Comparison of ENCODE assay signal across 8 cellular contexts in genomic region chr5:52787600-52788504, GRCh38. TPM values are rescaled to one million over a fixed set of nuclear protein-coding genes. Genes with fewer than 3 reads are reported as not detected.
A peak's percentile ranks its signal among the peaks of the same experiment; 100 is the strongest.
DNase-seq lines count a peak whose midpoint lies in the region; ATAC-seq and TF ChIP-seq lines count a peak whose summit lies in the region.

ITGA1 (plus strand) TSS chr5:52787916; CDS start chr5:52788354, 438 bp downstream.
PELO (plus strand) TSS chr5:52787916; CDS start chr5:52800395, 12,479 bp downstream.

- peak within 1 kb of the TSS; percentile 68 for H3K9ac ChIP-seq in mucosa of stomach (ENCODE audit: low read length)

- peaks cover 28% of the 10 kb centered on the region for H3K4me1 Mint-ChIP-seq in activated T-cell treated with anti-CD3 and anti-CD28 coated beads, Interleukin-2, amount 50 U/mL, for 4 hours (ENCODE audit: low read depth)

- no peak for TF ChIP-seq EP300 in stomach (IDR thresholded peaks at IDR 0.05)

- H3K4me3 ChIP-seq in mucosa of stomach (ENCODE audit: low read length): peak within 1 kb of the TSS; percentile 64
- H3K4me3 ChIP-seq in stomach: peak within 1 kb of the TSS; percentile 66 to 80 (median 74)

- peaks cover 4% of the 10 kb centered on the region for H3K4me1 ChIP-seq in mucosa of stomach (ENCODE audit: control insufficient read depth, insufficient read depth, low read length)
- peaks cover 0 to 48% (median 28%) of the 10 kb centered on the region in 4 donors for H3K4me1 ChIP-seq in stomach

- H3K27me3 ChIP-seq in mucosa of stomach (ENCODE audit: control insufficient read depth, insufficient read depth, low read length): peaks cover 4% of the 10 kb centered on the region
- H3K27me3 ChIP-seq in stomach: no peaks in the 10 kb centered on the region

- TF ChIP-seq CTCF in stomach (IDR thresholded peaks at IDR 0.05): peak in 2 of 7 experiments; percentile 28 to 33

- H3K36me3 Mint-ChIP-seq in activated T-cell treated with anti-CD3 and anti-CD28 coated beads, Interleukin-2, amount 50 U/mL, for 4 hours (ENCODE audit: insufficient read depth): no peaks in the 10 kb centered on the region

- H3K27me3 Mint-ChIP-seq in activated T-cell treated with anti-CD3 and anti-CD28 coated beads, Interleukin-2, amount 50 U/mL, for 4 hours (ENCODE audit: low read depth): peaks cover 10% of the 10 kb centered on the region

- H3K9me3 ChIP-seq in mucosa of stomach (ENCODE audit: control insufficient read depth, low read length) (no peaks in the 10 kb centered on the region), stomach (no peaks in the 10 kb centered on the region)

- H3K4me3 Mint-ChIP-seq in activated T-cell treated with anti-CD3 and anti-CD28 coated beads, Interleukin-2, amount 50 U/mL, for 4 hours: peak within 1 kb of the TSS; percentile 89

- ATAC-seq in GM18505 (IDR thresholded peaks at IDR 0.05; ENCODE audit: unreplicated experiment): peak; percentile 77
- peak; percentile 83 for ATAC-seq in HG02943 (IDR thresholded peaks at IDR 0.05; ENCODE audit: low read depth, unreplicated experiment)
- peak; percentile 80 for ATAC-seq in activated T-cell treated with anti-CD3 and anti-CD28 coated beads, Interleukin-2, amount 50 U/mL, for 4 hours
- ATAC-seq in esophagus mucosa: peak; percentile 59

- H3K9me3 Mint-ChIP-seq in activated T-cell treated with anti-CD3 and anti-CD28 coated beads, Interleukin-2, amount 50 U/mL, for 4 hours: no peaks in the 10 kb centered on the region

- DNase-seq in ACHN (peak; percentile 83), NCI-H510A (lab: John Stamatoyannopoulos, UW) (peak; percentile 11), stomach (peak; percentile 65)
- peak; percentile 30 for DNase-seq in activated T-cell treated with anti-CD3 and anti-CD28 coated beads, Interleukin-2, amount 50 U/mL, for 4 hours

- H3K36me3 ChIP-seq in mucosa of stomach (ENCODE audit: control insufficient read depth, insufficient read depth, low read length) (no peaks in the 10 kb centered on the region), stomach (no peaks in the 10 kb centered on the region)

- 0 to 2% (median 1%) methylated on average over 30 to 61 of the region's 61 CpGs for WGBS in stomach, 5 donors

- in situ Hi-C loops in ACHN (cut with HindIII; ENCODE audit: low pct_ligation_motif_present, low pct_unique_long_range_greater_than_20kb, low sequenced_read_pairs): no loop called here

- intact Hi-C loops in stomach (cut with DNase I; ENCODE audit: low total_unique reads): loop anchor here (5.0 kb wide), 1 partner anchor 129 kb away; no protein-coding TSS in a partner anchor

- H3K27ac ChIP-seq in stomach: peak within 1 kb of the TSS; percentile 87 to 96 (median 92)

- peak; percentile 34 for TF ChIP-seq POLR2A in GM18505 (IDR thresholded peaks at IDR 0.05; ENCODE audit: borderline replicate concordance, extremely low read depth, insufficient read depth, insufficient read length)
- TF ChIP-seq POLR2A in stomach (IDR thresholded peaks at IDR 0.05): no peak

RNA-seq across cellular contexts. Expression of gene ITGA1, which starts in this region (rescaled TPM):
- 1 to 10 TPM; 2.1 to 6.3 (median 4.7) TPM for total RNA-seq in activated T-cell treated with anti-CD3 and anti-CD28 coated beads, Interleukin-2, amount 50 U/mL, for 4 hours
- total RNA-seq in esophagus mucosa (5.1 TPM), stomach (100 to 1,000 TPM in 3 of 5 donors, 10 to 100 TPM in 2; 71.4 to 507 (median 145) TPM)
- polyA plus RNA-seq in stomach: 10 to 100 TPM in 1 of 3 donors, 1 to 10 TPM in 2; 2.7 to 11.9 (median 2.9) TPM

RNA-seq across cellular contexts. Expression of gene PELO, which starts in this region (rescaled TPM):
- total RNA-seq in activated T-cell treated with anti-CD3 and anti-CD28 coated beads, Interleukin-2, amount 50 U/mL, for 4 hours: 10 to 100 TPM; 21.2 to 26.5 (median 23.7) TPM
- 7.6 TPM for total RNA-seq in esophagus mucosa
- total RNA-seq in stomach: 10 to 100 TPM in 4 of 5 donors, 1 to 10 TPM in 1; 5.8 to 62.2 (median 12.8) TPM
- 10 to 100 TPM in 2 of 3 donors, 1 to 10 TPM in 1; 6.4 to 13.4 (median 12.3) TPM for polyA plus RNA-seq in stomach

Comparison
In these comparisons a context has a peak if more than half of its experiments do, and no peak if none do; other contexts are left out.
1. Peak in every context shown above with its lines: DNase-seq, ATAC-seq, H3K4me3 ChIP-seq and H3K27ac ChIP-seq.
2. RNA of gene ITGA1 (total RNA-seq): 71.4 to 507 TPM in stomach; 5.1 TPM in esophagus mucosa (single experiment) and 2.1 to 6.3 TPM in activated T-cell treated with anti-CD3 and anti-CD28 coated beads, Interleukin-2, amount 50 U/mL, for 4 hours; every median in the first group is over 4 times any median in the second.
3. DNase-seq: peak in every context shown above with its lines; median percentile 83 in ACHN; 65 in stomach; 30 in activated T-cell treated with anti-CD3 and anti-CD28 coated beads, Interleukin-2, amount 50 U/mL, for 4 hours; 11 in NCI-H510A.